In the genomic region with DNA sequence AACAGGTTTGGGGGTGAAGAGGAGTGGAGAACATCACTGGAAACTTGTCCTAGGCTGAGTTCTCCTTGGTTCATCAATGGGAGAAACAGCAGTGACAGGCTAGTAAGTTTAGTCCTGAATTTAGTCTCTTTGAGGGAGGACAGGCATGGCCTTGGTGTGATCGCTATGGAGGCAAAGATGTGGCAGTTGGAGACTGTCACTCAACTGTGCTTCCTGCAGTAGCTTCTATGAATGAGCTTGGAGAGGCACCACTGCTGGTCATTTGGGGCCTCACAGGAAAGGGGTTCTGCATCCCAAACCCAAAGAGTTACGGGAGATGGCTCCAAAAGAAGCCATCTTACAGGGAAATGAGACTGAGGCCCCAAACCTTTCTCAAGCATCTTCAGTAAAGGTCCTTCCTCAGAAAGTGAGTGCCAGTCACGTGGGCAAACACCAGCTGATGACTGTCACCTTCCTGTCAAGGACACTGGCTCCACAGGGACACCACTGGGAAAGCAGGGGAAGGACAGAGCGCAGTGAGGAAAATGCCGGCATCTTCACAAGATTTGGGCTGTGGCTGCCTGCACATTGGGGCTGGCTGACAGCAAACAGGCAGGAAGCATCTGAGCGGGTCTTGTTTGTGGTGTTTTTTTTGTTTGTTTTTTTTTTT, we compare ENCODE assay signal across 18 cellular contexts. TPM values are rescaled to one million over a fixed set of nuclear protein-coding genes. Genes with fewer than 3 reads are reported as not detected.
DNase-seq lines count a peak whose midpoint lies in the region; ATAC-seq and TF ChIP-seq lines count a peak whose summit lies in the region.
"Had no signal": no experiment of that assay in that cellular context is flagged by ENCODE, and none has a peak within 500 bp of the region (broad histone marks: within the 10 kb centered on the region; RNA-seq: fewer than 3 reads in every experiment).

No MANE protein-coding gene starts in this region.

- ATAC-seq in CD4-positive, alpha-beta T cell (ENCODE audit: poor library complexity), result no peak
- ATAC-seq in T-helper 17 cell (no peak), HG02759 (IDR thresholded peaks at IDR 0.05; ENCODE audit: unreplicated experiment) (no peak)
- ATAC-seq: GM23338 had no signal

- peaks cover 5% of the 10 kb centered on the region for H3K27me3 Mint-ChIP-seq in activated naive CD4-positive, alpha-beta T cell treated with anti-CD3 and anti-CD28 coated beads, Interleukin-2, amount 10 ng/mL, durations not matched to agents 7 days and 5 days
- no peaks in the 10 kb centered on the region for H3K27me3 Mint-ChIP-seq in CD4-positive, alpha-beta T cell
- no peaks in the 10 kb centered on the region for H3K27me3 Mint-ChIP-seq in T-helper 17 cell
- no peaks in the 10 kb centered on the region for H3K27me3 Mint-ChIP-seq in endodermal cell (ENCODE audit: insufficient read depth)

- 66 to 76% methylated on average over 2 to 6 of the region's 6 CpGs for WGBS in endodermal cell (ENCODE audit: insufficient coverage in 1 of 2, insufficient read length in 1 of 2), 2 experiments

- POLR2A ChIA-PET in CD4-positive, alpha-beta T cell (lab: Charles Lee), result interaction anchor here (0.9 kb wide), 1 partner anchor 11 kb away, joined by 3 read pairs; no protein-coding TSS in a partner anchor

- peaks cover 12% of the 10 kb centered on the region for H3K36me3 Mint-ChIP-seq in activated naive CD4-positive, alpha-beta T cell treated with anti-CD3 and anti-CD28 coated beads, Interleukin-2, amount 10 ng/mL, durations not matched to agents 7 days and 5 days
- peaks cover 17% of the 10 kb centered on the region for H3K36me3 Mint-ChIP-seq in CD4-positive, alpha-beta T cell (ENCODE audit: low read depth)
- H3K36me3 Mint-ChIP-seq in T-helper 17 cell (ENCODE audit: low read depth), result no peaks in the 10 kb centered on the region
- H3K36me3 Mint-ChIP-seq in endodermal cell (ENCODE audit: low read depth), result peaks cover 2% of the 10 kb centered on the region

- H3K4me1 Mint-ChIP-seq in activated naive CD4-positive, alpha-beta T cell treated with anti-CD3 and anti-CD28 coated beads, Interleukin-2, amount 10 ng/mL, durations not matched to agents 7 days and 5 days, result peaks cover 9% of the 10 kb centered on the region
- peaks cover 13% of the 10 kb centered on the region for H3K4me1 Mint-ChIP-seq in CD4-positive, alpha-beta T cell (ENCODE audit: low read depth)
- H3K4me1 Mint-ChIP-seq in T-helper 17 cell (peaks cover 17% of the 10 kb centered on the region), endodermal cell (peaks cover 6% of the 10 kb centered on the region)

- no peak overlapping the region for H3K4me3 Mint-ChIP-seq in activated naive CD4-positive, alpha-beta T cell treated with anti-CD3 and anti-CD28 coated beads, Interleukin-2, amount 10 ng/mL, durations not matched to agents 7 days and 5 days
- no peak overlapping the region for H3K4me3 Mint-ChIP-seq in CD4-positive, alpha-beta T cell
- H3K4me3 Mint-ChIP-seq in T-helper 17 cell (no peak overlapping the region), endodermal cell (no peak overlapping the region)
- H3K4me3 Mint-ChIP-seq: GM23338 had no signal

- H3K4me3 ChIP-seq in endodermal cell (ENCODE audit: low read length), result no peak overlapping the region
- H3K4me3 ChIP-seq: GM23338, SJCRH30 had no signal

- H3K9ac ChIP-seq in endodermal cell (ENCODE audit: extremely low read depth, low read length, poor library complexity, severe bottlenecking), result no peak overlapping the region

- no peaks in the 10 kb centered on the region for H3K27me3 ChIP-seq in CD4-positive, alpha-beta T cell (ENCODE audit: control insufficient read depth, insufficient read depth, low read length)
- H3K27me3 ChIP-seq in endodermal cell (ENCODE audit: control insufficient read depth, insufficient read depth, low read length, poor library complexity, severe bottlenecking), result no peaks in the 10 kb centered on the region
- H3K27me3 ChIP-seq: SJCRH30 had no signal

- intact Hi-C loops in CD4-positive, alpha-beta T cell (cut with DNase I, micrococcal nuclease), result loop anchor here (10.0 kb wide), 2 partner anchors 73 to 383 kb away; a partner anchor contains a TSS

- peaks cover 11% of the 10 kb centered on the region for H3K36me3 ChIP-seq in endodermal cell (ENCODE audit: control insufficient read depth, insufficient read depth, low read length)

- no peaks in the 10 kb centered on the region for H3K9me3 ChIP-seq in CD4-positive, alpha-beta T cell (ENCODE audit: control insufficient read depth, low read length)
- H3K9me3 ChIP-seq in T-helper 17 cell (ENCODE audit: control insufficient read depth, low read length, poor library complexity, severe bottlenecking) (no peaks in the 10 kb centered on the region), endodermal cell (ENCODE audit: control insufficient read depth, low read length) (no peaks in the 10 kb centered on the region)
- H3K9me3 ChIP-seq: SJCRH30 had no signal

- no peak for TF ChIP-seq CTCF in CD4-positive, alpha-beta T cell (IDR thresholded peaks at IDR 0.05)
- no peak for TF ChIP-seq CTCF in endodermal cell (conservative IDR thresholded peaks at IDR 0.05)

- no peak overlapping the region for H3K27ac ChIP-seq in CD4-positive, alpha-beta T cell (ENCODE audit: low read depth, low read length)
- H3K27ac ChIP-seq in endodermal cell (ENCODE audit: low read depth, low read length), result no peak overlapping the region
- H3K27ac ChIP-seq: SJCRH30 had no signal

- peaks cover 3% of the 10 kb centered on the region for H3K4me1 ChIP-seq in endodermal cell (ENCODE audit: control insufficient read depth, insufficient read depth, low read length)
- H3K4me1 ChIP-seq: SJCRH30 had no signal

- peak; percentile 17 for DNase-seq in activated naive CD4-positive, alpha-beta T cell treated with anti-CD3 and anti-CD28 coated beads, Interleukin-2, amount 10 ng/mL, durations not matched to agents 7 days and 5 days
- DNase-seq in activated naive CD4-positive, alpha-beta T cell treated with Interleukin-2 at 50 U/mL for 16 hours, result no peak
- DNase-seq in CD4-positive, alpha-beta T cell, result no peak
- DNase-seq in T-helper 17 cell (no peak), endodermal cell (peak; percentile 56), NCI-H345 (lab: John Stamatoyannopoulos, UW) (no peak), NCI-H526 (lab: John Stamatoyannopoulos, UW) (no peak)
- DNase-seq: C1 segment of cervical spinal cord, DMS 273 treated with DMSO at 0.1 percent for 48 hours, GF-D8, HCEC 1CT, KBM-7, NCI-H1105, NCI-H2081, NCI-H524, SJCRH30 had no signal

- H3K9me3 Mint-ChIP-seq in activated naive CD4-positive, alpha-beta T cell treated with anti-CD3 and anti-CD28 coated beads, Interleukin-2, amount 10 ng/mL, durations not matched to agents 7 days and 5 days, result no peaks in the 10 kb centered on the region
- H3K9me3 Mint-ChIP-seq in CD4-positive, alpha-beta T cell, result no peaks in the 10 kb centered on the region
- H3K9me3 Mint-ChIP-seq in endodermal cell, result no peaks in the 10 kb centered on the region
- H3K9me3 Mint-ChIP-seq: GM23338 had no signal

- CTCF ChIA-PET in activated naive CD4-positive, alpha-beta T cell treated with anti-CD3 and anti-CD28 coated beads, Interleukin-2, amount 10 ng/mL, durations not matched to agents 7 days and 5 days (lab: Charles Lee), result no interaction called here
- CTCF ChIA-PET in CD4-positive, alpha-beta T cell (lab: Charles Lee), result no interaction called here

- no peak overlapping the region for H3K27ac Mint-ChIP-seq in activated naive CD4-positive, alpha-beta T cell treated with anti-CD3 and anti-CD28 coated beads, Interleukin-2, amount 10 ng/mL, durations not matched to agents 7 days and 5 days
- peak overlapping the region; percentile 99 for H3K27ac Mint-ChIP-seq in CD4-positive, alpha-beta T cell
- H3K27ac Mint-ChIP-seq in T-helper 17 cell, result peak overlapping the region; percentile 60
- no peak overlapping the region for H3K27ac Mint-ChIP-seq in endodermal cell
- H3K27ac Mint-ChIP-seq: GM23338 had no signal

RNA-seq across cellular contexts. Expression of a gene that starts 7.2 kb away (rescaled TPM):
- total RNA-seq in CD4-positive, alpha-beta T cell, result 100 to 1,000 TPM; 172 to 181 TPM
- total RNA-seq in T-helper 17 cell (100 to 1,000 TPM; 158 to 163 TPM), endodermal cell (100 to 1,000 TPM; 231 to 239 TPM)
- 248 TPM for polyA plus RNA-seq in endodermal cell (2013, experiment 1 of 2)
- polyA plus RNA-seq in endodermal cell (2013, experiment 2 of 2), result 221 TPM

RNA-seq across cellular contexts. Expression of a gene that starts 46.0 kb away (rescaled TPM):
- 1 to 10 TPM in 1 of 2 experiments, under 1 TPM in 1; 0.58 to 2.8 TPM for total RNA-seq in CD4-positive, alpha-beta T cell
- total RNA-seq in T-helper 17 cell, result 1 to 10 TPM; 2.1 to 3.8 TPM
- not detected for total RNA-seq in endodermal cell
- not detected for polyA plus RNA-seq in endodermal cell (2013, experiment 1 of 2)
- not detected for polyA plus RNA-seq in endodermal cell (2013, experiment 2 of 2)
- total RNA-seq: GM23338 had no signal

Comparison
In these comparisons a context has a peak if more than half of its experiments do, and no peak if none do; other contexts are left out.
1. DNase-seq: peak in activated naive CD4-positive, alpha-beta T cell treated with anti-CD3 and anti-CD28 coated beads, Interleukin-2, amount 10 ng/mL, durations not matched to agents 7 days and 5 days (single experiment) and endodermal cell (single experiment); none in activated naive CD4-positive, alpha-beta T cell treated with Interleukin-2 at 50 U/mL for 16 hours (single experiment), CD4-positive, alpha-beta T cell (0 of 10), T-helper 17 cell (0 of 3), NCI-H345 (single experiment) and NCI-H526 (0 of 2).
2. H3K27ac Mint-ChIP-seq: peak in CD4-positive, alpha-beta T cell (single experiment) and T-helper 17 cell (single experiment); none in activated naive CD4-positive, alpha-beta T cell treated with anti-CD3 and anti-CD28 coated beads, Interleukin-2, amount 10 ng/mL, durations not matched to agents 7 days and 5 days (single experiment) and endodermal cell (single experiment).